ENCODE assay signal across 32 cellular contexts in genomic region chr2:32572030-32572429, GRCh38. TPM values are rescaled to one million over a fixed set of nuclear protein-coding genes. Genes with fewer than 3 reads are reported as not detected.
DNase-seq lines count a peak whose midpoint lies in the region; ATAC-seq and TF ChIP-seq lines count a peak whose summit lies in the region.
"Had no signal": no experiment of that assay in that cellular context is flagged by ENCODE, and none has a peak within 500 bp of the region (broad histone marks: within the 10 kb centered on the region; RNA-seq: fewer than 3 reads in every experiment).

No MANE protein-coding gene starts in this region.

- peak overlapping the region; percentile 16 for H3K27ac Mint-ChIP-seq in activated CD4-positive, alpha-beta T cell treated with anti-CD3 and anti-CD28 coated beads, Interleukin-2, amount 10 ng/mL, durations not matched to agents 24 days and 14 days
- peak overlapping the region; percentile 64 for H3K27ac Mint-ChIP-seq in CD8-positive, alpha-beta T cell
- H3K27ac Mint-ChIP-seq in activated CD8-positive, alpha-beta T cell treated with anti-CD3 and anti-CD28 coated beads, Interleukin-2, amount 10 ng/mL, durations not matched to agents 7 days and 5 days, result peak overlapping the region; percentile 76
- H3K27ac Mint-ChIP-seq in naive thymus-derived CD4-positive, alpha-beta T cell, result peak overlapping the region in 7 of 9 donors; percentile 3 to 80 (median 48)
- H3K27ac Mint-ChIP-seq: neural progenitor cell; stimulated activated naive B cell treated with anti-CD40 and anti-IgM and Interleukin-4, amounts not matched to agents 10 μg/mL and 1 μg/mL and 100 μg/mL, for 72 hours; type B pancreatic cell had no signal

- no peak overlapping the region for H3K4me3 Mint-ChIP-seq in activated CD4-positive, alpha-beta T cell treated with anti-CD3 and anti-CD28 coated beads, Interleukin-2, amount 10 ng/mL, durations not matched to agents 24 days and 14 days
- no peak overlapping the region for H3K4me3 Mint-ChIP-seq in CD8-positive, alpha-beta T cell
- H3K4me3 Mint-ChIP-seq in activated CD8-positive, alpha-beta T cell treated with anti-CD3 and anti-CD28 coated beads, Interleukin-2, amount 10 ng/mL, durations not matched to agents 7 days and 5 days, result peak overlapping the region; percentile 16
- peak overlapping the region in 3 of 10 donors; percentile 12 to 66 (median 36) for H3K4me3 Mint-ChIP-seq in naive thymus-derived CD4-positive, alpha-beta T cell
- H3K4me3 Mint-ChIP-seq: activated T-cell treated with anti-CD3 and anti-CD28 coated beads, Interleukin-2, amount 50 U/mL, for 24 hours; neural progenitor cell; stimulated activated naive B cell treated with anti-CD40 and anti-IgM and Interleukin-4, amounts not matched to agents 10 μg/mL and 1 μg/mL and 100 μg/mL, for 72 hours; type B pancreatic cell had no signal

- POLR2A ChIA-PET in CD8-positive, alpha-beta T cell (lab: Charles Lee), result no interaction called here
- POLR2A ChIA-PET in activated CD8-positive, alpha-beta T cell treated with anti-CD3 and anti-CD28 coated beads, Interleukin-2, amount 10 ng/mL, durations not matched to agents 7 days and 5 days (lab: Charles Lee), result no interaction called here
- POLR2A ChIA-PET in naive thymus-derived CD4-positive, alpha-beta T cell (lab: Charles Lee), result interaction anchor here (1.4 kb wide), 1 partner anchor 19 kb away, joined by 4 read pairs; no protein-coding TSS in a partner anchor

- intact Hi-C loops in activated CD4-positive, alpha-beta T cell treated with anti-CD3 and anti-CD28 coated beads, Interleukin-2, amount 10 ng/mL, durations not matched to agents 24 days and 14 days (cut with micrococcal nuclease), result no loop called here
- intact Hi-C loops in CD8-positive, alpha-beta T cell (cut with DNase I, micrococcal nuclease), result no loop called here
- intact Hi-C loops in naive thymus-derived CD4-positive, alpha-beta T cell (cut with micrococcal nuclease), result no loop called here

- ATAC-seq in CD8-positive, alpha-beta T cell, result no peak
- ATAC-seq in activated CD8-positive, alpha-beta T cell treated with anti-CD3 and anti-CD28 coated beads, Interleukin-2, amount 10 ng/mL, durations not matched to agents 7 days and 5 days, result no peak
- no peak for ATAC-seq in naive thymus-derived CD4-positive, alpha-beta T cell
- ATAC-seq in GM21576 (IDR thresholded peaks at IDR 0.05; ENCODE audit: unreplicated experiment), result no peak
- ATAC-seq: mucosa of descending colon; stimulated activated naive B cell treated with anti-CD40 and anti-IgM and Interleukin-4, amounts not matched to agents 10 μg/mL and 1 μg/mL and 100 μg/mL, for 72 hours had no signal

- peaks cover 23% of the 10 kb centered on the region for H3K4me1 Mint-ChIP-seq in activated CD4-positive, alpha-beta T cell treated with anti-CD3 and anti-CD28 coated beads, Interleukin-2, amount 10 ng/mL, durations not matched to agents 24 days and 14 days
- H3K4me1 Mint-ChIP-seq in CD8-positive, alpha-beta T cell (ENCODE audit: low read depth), result peaks cover 43% of the 10 kb centered on the region
- H3K4me1 Mint-ChIP-seq in activated CD8-positive, alpha-beta T cell treated with anti-CD3 and anti-CD28 coated beads, Interleukin-2, amount 10 ng/mL, durations not matched to agents 7 days and 5 days (ENCODE audit: low read depth), result peaks cover 37% of the 10 kb centered on the region
- H3K4me1 Mint-ChIP-seq in naive thymus-derived CD4-positive, alpha-beta T cell, result peaks cover 23 to 47% (median 35%) of the 10 kb centered on the region in 7 donors
- H3K4me1 Mint-ChIP-seq: neural progenitor cell had no signal

- H3K9me3 Mint-ChIP-seq in activated CD4-positive, alpha-beta T cell treated with anti-CD3 and anti-CD28 coated beads, Interleukin-2, amount 10 ng/mL, durations not matched to agents 24 days and 14 days, result peaks cover 6% of the 10 kb centered on the region
- H3K9me3 Mint-ChIP-seq in CD8-positive, alpha-beta T cell, result no peaks in the 10 kb centered on the region
- H3K9me3 Mint-ChIP-seq in activated CD8-positive, alpha-beta T cell treated with anti-CD3 and anti-CD28 coated beads, Interleukin-2, amount 10 ng/mL, durations not matched to agents 7 days and 5 days (ENCODE audit: insufficient read depth), result peaks cover 7% of the 10 kb centered on the region
- peaks cover 0 to 6% (median 0%) of the 10 kb centered on the region in 11 donors for H3K9me3 Mint-ChIP-seq in naive thymus-derived CD4-positive, alpha-beta T cell
- H3K9me3 Mint-ChIP-seq: activated T-cell treated with anti-CD3 and anti-CD28 coated beads, Interleukin-2, amount 50 U/mL, for 24 hours; neural progenitor cell; T-helper 1 cell treated with Interleukin-12 subunit alpha and Interleukin-12 subunit beta and Interleukin-4 antibody, amounts not matched to agents 30 μg/mL and 1 μg/mL, for 36 hours; type B pancreatic cell had no signal

- peaks cover 55% of the 10 kb centered on the region for H3K36me3 Mint-ChIP-seq in activated CD4-positive, alpha-beta T cell treated with anti-CD3 and anti-CD28 coated beads, Interleukin-2, amount 10 ng/mL, durations not matched to agents 24 days and 14 days (ENCODE audit: low read depth)
- peaks cover 46% of the 10 kb centered on the region for H3K36me3 Mint-ChIP-seq in CD8-positive, alpha-beta T cell
- peaks cover 65% of the 10 kb centered on the region for H3K36me3 Mint-ChIP-seq in activated CD8-positive, alpha-beta T cell treated with anti-CD3 and anti-CD28 coated beads, Interleukin-2, amount 10 ng/mL, durations not matched to agents 7 days and 5 days (ENCODE audit: low read depth)
- peaks cover 0 to 56% (median 42%) of the 10 kb centered on the region in 5 donors for H3K36me3 Mint-ChIP-seq in naive thymus-derived CD4-positive, alpha-beta T cell

- H3K9me3 ChIP-seq in CD8-positive, alpha-beta T cell (ENCODE audit: low read length), result no peaks in the 10 kb centered on the region
- no peaks in the 10 kb centered on the region for H3K9me3 ChIP-seq in naive thymus-derived CD4-positive, alpha-beta T cell (ENCODE audit: control insufficient read depth in 2 of 3, low read length in 3 of 3)
- H3K9me3 ChIP-seq: breast epithelium, mucosa of descending colon, SK-N-SH had no signal

- no peaks in the 10 kb centered on the region for H3K27me3 ChIP-seq in CD8-positive, alpha-beta T cell (ENCODE audit: insufficient read depth, low read length)
- H3K27me3 ChIP-seq in naive thymus-derived CD4-positive, alpha-beta T cell (ENCODE audit: control insufficient read depth in 2 of 2, insufficient read depth in 2 of 2, low read length in 2 of 2), result no peaks in the 10 kb centered on the region
- H3K27me3 ChIP-seq: breast epithelium, neural progenitor cell had no signal

- CTCF ChIA-PET in CD8-positive, alpha-beta T cell (lab: Charles Lee), result no interaction called here
- CTCF ChIA-PET in activated CD8-positive, alpha-beta T cell treated with anti-CD3 and anti-CD28 coated beads, Interleukin-2, amount 10 ng/mL, durations not matched to agents 7 days and 5 days (lab: Charles Lee), result interaction anchor here (1.1 kb wide), 1 partner anchor 14 kb away, joined by 3 read pairs; no protein-coding TSS in a partner anchor
- CTCF ChIA-PET in naive thymus-derived CD4-positive, alpha-beta T cell (lab: Charles Lee), result no interaction called here

- no peak overlapping the region for H3K4me3 ChIP-seq in CD8-positive, alpha-beta T cell (ENCODE audit: low read depth, low read length)
- H3K4me3 ChIP-seq in naive thymus-derived CD4-positive, alpha-beta T cell (ENCODE audit: low read length), result no peak overlapping the region
- H3K4me3 ChIP-seq: breast epithelium, mucosa of descending colon, neural progenitor cell, PC-9, skin epidermis had no signal

- no peak for DNase-seq in activated CD4-positive, alpha-beta T cell treated with anti-CD3 and anti-CD28 coated beads, Interleukin-2, amount 10 ng/mL, durations not matched to agents 24 days and 14 days
- no peak for DNase-seq in activated CD4-positive, alpha-beta T cell treated with anti-CD3 and anti-CD28 coated beads for 1 hour
- no peak for DNase-seq in CD8-positive, alpha-beta T cell
- no peak for DNase-seq in activated CD8-positive, alpha-beta T cell treated with anti-CD3 and anti-CD28 coated beads, Interleukin-2, amount 10 ng/mL, durations not matched to agents 7 days and 5 days
- DNase-seq in naive thymus-derived CD4-positive, alpha-beta T cell, result no peak
- no peak for DNase-seq in NOMO-1 (lab: John Stamatoyannopoulos, UW; ENCODE audit: unreplicated experiment in 2 of 2)
- no peak for DNase-seq in NCI-H510A (lab: John Stamatoyannopoulos, UW)
- DNase-seq: 8988T; activated CD4-positive, CD25-positive, alpha-beta regulatory T cell treated with anti-CD3 and anti-CD28 coated beads, Interleukin-2, amount 50 U/mL, for 72 hours; activated CD8-positive, alpha-beta memory T cell treated with anti-CD3 and anti-CD28 coated beads for 24 hours; activated T-cell treated with anti-CD3 and anti-CD28 coated beads, Interleukin-2, amount 50 U/mL, for 24 hours; hippocampal formation; mucosa of descending colon; MV-4-11; NCI-H1436 treated with DMSO at 0.1 percent for 48 hours; NCI-H2081 treated with DMSO at 0.1 percent for 48 hours; NCI-H2227 treated with DMSO at 0.1 percent for 48 hours; NCI-H526 treated with DMSO at 0.1 percent for 48 hours; NK-92 treated with Interleukin-12 subunit alpha and Interleukin-12 subunit beta, amount 100 ng/mL, for 24 hours; PC-9; retina; SK-N-SH; stimulated activated naive B cell treated with anti-CD40 and anti-IgM and Interleukin-4, amounts not matched to agents 10 μg/mL and 1 μg/mL and 100 μg/mL, for 72 hours; substantia nigra had no signal

- H3K4me1 ChIP-seq in CD8-positive, alpha-beta T cell (ENCODE audit: insufficient read depth, low read length), result peaks cover 18% of the 10 kb centered on the region
- peaks cover 14 to 22% of the 10 kb centered on the region in 2 donors for H3K4me1 ChIP-seq in naive thymus-derived CD4-positive, alpha-beta T cell (ENCODE audit: control insufficient read depth in 2 of 2, insufficient read depth in 2 of 2, low read length in 2 of 2)
- H3K4me1 ChIP-seq: breast epithelium, neural progenitor cell, parathyroid adenoma had no signal

- TF ChIP-seq CTCF in CD8-positive, alpha-beta T cell (IDR thresholded peaks at IDR 0.05), result no peak

- peaks cover 5% of the 10 kb centered on the region for H3K36me3 ChIP-seq in CD8-positive, alpha-beta T cell (ENCODE audit: insufficient read depth, low read length)
- peaks cover 0 to 22% (median 0%) of the 10 kb centered on the region in 3 experiments for H3K36me3 ChIP-seq in naive thymus-derived CD4-positive, alpha-beta T cell (ENCODE audit: control insufficient read depth in 2 of 3, insufficient read depth in 3 of 3, low read length in 3 of 3)
- H3K36me3 ChIP-seq: breast epithelium, neural progenitor cell had no signal

- no peak overlapping the region for H3K27ac ChIP-seq in CD8-positive, alpha-beta T cell (ENCODE audit: low read depth, low read length)
- H3K27ac ChIP-seq in naive thymus-derived CD4-positive, alpha-beta T cell (ENCODE audit: low read depth, low read length), result no peak overlapping the region
- H3K27ac ChIP-seq: breast epithelium, KMS-11, neural progenitor cell, parathyroid adenoma, PC-9, skin epidermis had no signal

- H3K27me3 Mint-ChIP-seq in activated CD4-positive, alpha-beta T cell treated with anti-CD3 and anti-CD28 coated beads, Interleukin-2, amount 10 ng/mL, durations not matched to agents 24 days and 14 days, result no peaks in the 10 kb centered on the region
- H3K27me3 Mint-ChIP-seq in CD8-positive, alpha-beta T cell (ENCODE audit: low read depth), result no peaks in the 10 kb centered on the region
- no peaks in the 10 kb centered on the region for H3K27me3 Mint-ChIP-seq in activated CD8-positive, alpha-beta T cell treated with anti-CD3 and anti-CD28 coated beads, Interleukin-2, amount 10 ng/mL, durations not matched to agents 7 days and 5 days (ENCODE audit: low read depth)
- no peaks in the 10 kb centered on the region for H3K27me3 Mint-ChIP-seq in naive thymus-derived CD4-positive, alpha-beta T cell
- H3K27me3 Mint-ChIP-seq: activated T-cell treated with anti-CD3 and anti-CD28 coated beads, Interleukin-2, amount 50 U/mL, for 24 hours; stimulated activated naive B cell treated with anti-CD40 and anti-IgM and Interleukin-4, amounts not matched to agents 10 μg/mL and 1 μg/mL and 100 μg/mL, for 72 hours; type B pancreatic cell had no signal

RNA-seq across cellular contexts. Expression of gene TTC27, which starts 55.8 kb away (rescaled TPM):
- 40.8 and 46.8 TPM in 2 replicates for total RNA-seq in activated CD4-positive, alpha-beta T cell treated with anti-CD3 and anti-CD28 coated beads, Interleukin-2, amount 10 ng/mL, durations not matched to agents 24 days and 14 days
- total RNA-seq in CD8-positive, alpha-beta T cell, result 10 to 100 TPM in 1 of 2 experiments, 1 to 10 TPM in 1; 9.6 to 12.1 TPM
- total RNA-seq in activated CD8-positive, alpha-beta T cell treated with anti-CD3 and anti-CD28 coated beads, Interleukin-2, amount 10 ng/mL, durations not matched to agents 7 days and 5 days, result 10 to 100 TPM; 14.9 to 20.9 TPM
- 10 to 100 TPM; 18.5 to 27.5 (median 23.3) TPM for total RNA-seq in naive thymus-derived CD4-positive, alpha-beta T cell
- polyA plus RNA-seq in naive thymus-derived CD4-positive, alpha-beta T cell, result 10 to 100 TPM; 23.9 to 30.0 TPM

Comparison
In these comparisons a context has a peak if more than half of its experiments do, and no peak if none do; other contexts are left out.
1. H3K27ac Mint-ChIP-seq: peak in every context shown above with its lines; median percentile 76 in activated CD8-positive, alpha-beta T cell treated with anti-CD3 and anti-CD28 coated beads, Interleukin-2, amount 10 ng/mL, durations not matched to agents 7 days and 5 days; 64 in CD8-positive, alpha-beta T cell; 48 in naive thymus-derived CD4-positive, alpha-beta T cell; 16 in activated CD4-positive, alpha-beta T cell treated with anti-CD3 and anti-CD28 coated beads, Interleukin-2, amount 10 ng/mL, durations not matched to agents 24 days and 14 days.